Comparison of ENCODE assay signal across 8 cellular contexts in the genomic region with DNA sequence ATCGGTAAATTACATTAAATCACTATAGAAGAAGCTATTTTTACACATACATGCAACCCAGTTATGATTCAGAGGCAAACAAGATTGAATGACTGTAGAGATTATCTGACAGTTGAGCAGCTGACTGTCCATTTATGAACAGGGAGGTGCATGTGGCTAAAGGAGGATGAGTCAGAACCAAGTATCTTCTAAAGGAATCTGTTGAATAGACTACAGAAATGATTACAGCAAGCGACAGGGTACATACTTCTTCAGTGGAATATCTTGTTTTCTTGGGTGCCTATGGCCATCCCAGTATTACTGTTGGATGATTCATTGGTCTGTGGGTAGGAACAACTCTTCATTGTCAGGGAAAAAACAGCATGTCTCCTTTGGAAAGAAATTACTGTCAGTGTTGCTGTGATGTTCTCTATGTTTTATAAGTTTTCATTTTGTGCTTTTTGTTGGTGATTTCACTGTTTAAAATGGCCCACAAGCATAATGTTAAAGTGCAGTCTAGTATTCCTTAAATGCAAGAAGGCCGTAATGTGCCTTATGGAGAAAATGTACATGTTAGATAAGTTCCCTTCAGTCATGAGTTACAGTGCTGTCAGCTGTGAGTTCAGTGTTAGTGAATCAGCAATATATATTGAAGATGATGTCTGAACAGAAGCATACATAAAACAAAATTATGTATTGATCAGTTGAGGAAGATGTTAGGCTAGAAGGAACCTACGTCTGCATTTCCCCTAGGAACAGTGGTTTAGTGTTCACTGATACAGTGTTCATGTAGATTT. TPM values are rescaled to one million over a fixed set of nuclear protein-coding genes. Genes with fewer than 3 reads are reported as not detected.
DNase-seq lines count a peak whose midpoint lies in the region; ATAC-seq, FAIRE-seq and TF ChIP-seq lines count a peak whose summit lies in the region.

No MANE protein-coding gene starts in this region.

- POLR2A ChIA-PET in K562 (lab: Yijun Ruan, JAX): interaction anchor here (0.6 to 5.0 kb wide), 4 partner anchors 9 to 42 kb away, joined by 3 to 28 read pairs (median 3); no protein-coding TSS in a partner anchor

- peak; percentile 56 for ATAC-seq in K562

- peak overlapping the region; percentile 58; the same call in 2 of the 3 replicates for H3K27ac ChIP-seq in K562 (ENCODE audit: extremely low read depth, low read depth, low read length)
- peak overlapping the region; percentile 13 for H3K27ac ChIP-seq in parathyroid adenoma
- no peak overlapping the region for H3K27ac ChIP-seq in kidney (ENCODE audit: low read depth in 2 of 2, low read length in 2 of 2)

- CTCF ChIA-PET in K562 (lab: Yijun Ruan, JAX; ENCODE audit: low intra/inter-chr PET ratio): no interaction called here

- H3K9ac ChIP-seq in K562 (ENCODE audit: insufficient read depth in 1 of 2, low read depth in 2 of 2, low read length in 2 of 2) (no peak overlapping the region), parathyroid adenoma (no peak overlapping the region), kidney (ENCODE audit: low read length in 2 of 2) (no peak overlapping the region)

- H3K4me3 ChIP-seq in K562 (no peak overlapping the region), parathyroid adenoma (ENCODE audit: low read depth, low read length) (no peak overlapping the region), kidney (ENCODE audit: low read length in 2 of 2) (no peak overlapping the region)

- no peak overlapping the region for H2AFZ ChIP-seq in K562 (ENCODE audit: low read depth, low read length)
- H2AFZ ChIP-seq in parathyroid adenoma: no peak overlapping the region

- peaks cover 19% of the 10 kb centered on the region for H3K36me3 ChIP-seq in K562 (ENCODE audit: control insufficient read depth, insufficient read depth, low read length)
- H3K36me3 ChIP-seq in parathyroid adenoma (ENCODE audit: control insufficient read depth, insufficient read depth, low read length): no peaks in the 10 kb centered on the region
- H3K36me3 ChIP-seq in kidney (ENCODE audit: control insufficient read depth in 1 of 2, insufficient read depth in 2 of 2, low read length in 2 of 2): no peaks in the 10 kb centered on the region

- TF ChIP-seq CTCF in GM13976 (IDR thresholded peaks at IDR 0.05; ENCODE audit: borderline replicate concordance, control extremely low read depth, extremely low read depth, insufficient read depth, missing control alignments) (no peak), K562 (IDR thresholded peaks at IDR 0.05 in 2 of 3, conservative IDR thresholded peaks at IDR 0.05 in 1 of 3; ENCODE audit: insufficient read depth in 2 of 3, low read depth in 1 of 3, low read length in 3 of 3) (no peak), parathyroid adenoma (IDR thresholded peaks at IDR 0.05) (no peak), kidney (IDR thresholded peaks at IDR 0.05; ENCODE audit: borderline replicate concordance, extremely low read depth, insufficient read depth) (no peak)

- in situ Hi-C loops in GM13976 (cut with MboI; ENCODE audit: low sequenced_read_pairs, unreplicated experiment) (no loop called here), K562 (cut with MboI) (no loop called here)

- no peak for TF ChIP-seq EP300 in K562 (IDR thresholded peaks at IDR 0.05; ENCODE audit: low read length)

- no peak for TF ChIP-seq POLR2A in K562 (conservative IDR thresholded peaks at IDR 0.05)

- TSS peak; percentile 7 for BruUV-seq in K562 (replicated peaks; lab: Mats Ljungman, UMichigan)

- peaks cover 4% of the 10 kb centered on the region for H4K20me1 ChIP-seq in K562 (replicated peaks; ENCODE audit: control insufficient read depth, insufficient read depth, low read length)

- H3K9me1 ChIP-seq in K562 (ENCODE audit: control insufficient read depth, insufficient read depth, low read length): no peaks in the 10 kb centered on the region

- DNase-seq in GM13976 (ENCODE audit: low spot score) (peak; percentile 54), HTR-8/SVneo (ENCODE audit: insufficient read length, low spot score) (peak; percentile 90), K562 (ENCODE audit: extremely low read depth in 1 of 4, low spot score in 3 of 4) (peak in 3 of 4 experiments; percentile 17 to 57 (median 39)), iPS-NIHi11 (ENCODE audit: low spot score) (no peak), hippocampal formation (lab: John Stamatoyannopoulos, UW) (no peak), kidney (no peak), NCI-H2107 (lab: John Stamatoyannopoulos, UW) (no peak)

- intact Hi-C loops in K562 (cut with micrococcal nuclease) (no loop called here), kidney (cut with DNase I) (no loop called here)

- peaks cover 13% of the 10 kb centered on the region in 2 experiments for H3K4me1 ChIP-seq in K562 (replicated peaks in 1 of 2; ENCODE audit: control insufficient read depth in 2 of 2, insufficient read depth in 2 of 2, low read length in 2 of 2)
- H3K4me1 ChIP-seq in parathyroid adenoma: peaks cover 25% of the 10 kb centered on the region
- H3K4me1 ChIP-seq in kidney (ENCODE audit: control insufficient read depth in 1 of 2, insufficient read depth in 1 of 2, low read depth in 1 of 2, low read length in 2 of 2): no peaks in the 10 kb centered on the region

- no peaks in the 10 kb centered on the region for H3K27me3 ChIP-seq in K562 (ENCODE audit: control insufficient read depth in 2 of 2, insufficient read depth in 2 of 2, low read length in 2 of 2)
- H3K27me3 ChIP-seq in parathyroid adenoma (ENCODE audit: control insufficient read depth, insufficient read depth, low read length): no peaks in the 10 kb centered on the region

- no peaks in the 10 kb centered on the region for H3K9me3 ChIP-seq in K562 (replicated peaks; ENCODE audit: control insufficient read depth, insufficient read depth, low read depth, low read length)
- no peaks in the 10 kb centered on the region for H3K9me3 ChIP-seq in parathyroid adenoma (ENCODE audit: control insufficient read depth, low read length)
- H3K9me3 ChIP-seq in kidney (ENCODE audit: control insufficient read depth in 1 of 2, low read length in 2 of 2): no peaks in the 10 kb centered on the region

- FAIRE-seq in HTR-8/SVneo (lab: Jason Lieb, UNC): peak; percentile 98
- FAIRE-seq in K562 (lab: Jason Lieb, UNC): peak; percentile 37
- FAIRE-seq in kidney (lab: Jason Lieb, UNC): no peak

- WGBS in K562 (ENCODE audit: insufficient coverage, low coverage, missing lambda C conversion rate): 34% methylated on average over 4 of the region's 4 CpGs

- H3K4me2 ChIP-seq in K562 (ENCODE audit: insufficient read depth, low read length) (peak overlapping the region; percentile 16; the same call in 1 of the 2 replicates), parathyroid adenoma (ENCODE audit: low read length) (no peak overlapping the region)

- TF ChIP-seq RAD21 in K562 (CRISPR knock-in tag; conservative IDR thresholded peaks at IDR 0.05 in 1 of 2, IDR thresholded peaks at IDR 0.05 in 1 of 2): no peak

- H3K79me2 ChIP-seq in K562 (ENCODE audit: control insufficient read depth, insufficient read depth, low read length) (peaks cover 42% of the 10 kb centered on the region), parathyroid adenoma (peaks cover 45% of the 10 kb centered on the region)

TF ChIP-seq in K562, 482 proteins besides CTCF, POLR2A, EP300 and RAD21 (continues in another document):
- peak; percentile 92 for TF ChIP-seq JUND (IDR thresholded peaks at IDR 0.05; ENCODE audit: borderline replicate concordance, low read depth, low read length)
- TF ChIP-seq JUND (tag; IDR thresholded peaks at IDR 0.05; ENCODE audit: borderline replicate concordance, low read depth, low read length): peak; percentile 91
- TF ChIP-seq CBX8 (IDR thresholded peaks at IDR 0.05; ENCODE audit: borderline replicate concordance, extremely low read depth, low read depth, low read length, poor library complexity, severe bottlenecking): no peak

RNA-seq across cellular contexts. Expression of a gene that starts 27.0 kb away (rescaled TPM):
- 33.0 and 62.9 TPM in 2 replicates for total RNA-seq in K562 (2011; cell fraction: chromatin; rRNA removed; ENCODE audit: low replicate concordance)
- 18.7 and 27.0 TPM in 2 replicates for total RNA-seq in K562 (2011; cell fraction: nucleolus; rRNA removed)
- total RNA-seq in K562 (2011; cell fraction: nucleoplasm; rRNA removed): 39.3 and 60.0 TPM in 2 replicates
- total RNA-seq in K562 (2014; rRNA removed) (96.0 and 112 TPM in 2 replicates), K562 (2014; rRNA removed; fragmentation: Illumina TruSeq; extraction: Trizol) (66.5 and 77.2 TPM in 2 replicates), K562 (2015; rRNA removed; fragmentation: Illumina TruSeq; extraction: Trizol) (82.4 and 82.7 TPM in 2 replicates), K562 (2021) (78.4 and 79.1 TPM in 2 replicates), kidney (57.3 TPM)
- polyA plus RNA-seq in K562 (2011; rRNA removed) (39.5 and 51.6 TPM in 2 replicates), K562 (2014; fragmentation: Illumina TruSeq; extraction: Trizol) (63.9 and 69.6 TPM in 2 replicates), K562 (2014; fragmentation: Nextera tagmentation; extraction: Ambion mirVana) (10 to 100 TPM; 22.0 to 40.7 TPM), K562 (2014; rRNA removed) (43.2 and 63.6 TPM in 2 replicates), kidney (ENCODE audit: insufficient read depth, low read depth, low replicate concordance) (9.7 TPM)
- polyA plus RNA-seq in K562 (2011; cell fraction: cytosol; rRNA removed): 13.4 and 25.1 TPM in 2 replicates
- 11.6 and 16.0 TPM in 2 replicates for polyA plus RNA-seq in K562 (2011; cell fraction: nucleus; rRNA removed)
- 45.5 and 88.1 TPM in 2 replicates for polyA plus RNA-seq in K562 (2012)
- polyA minus RNA-seq in K562 (2011; rRNA and poly(A)+ RNA removed): 128 and 129 TPM in 2 replicates
- polyA minus RNA-seq in K562 (2011; cell fraction: cytosol; rRNA and poly(A)+ RNA removed): 49.1 and 63.1 TPM in 2 replicates
- polyA minus RNA-seq in K562 (2011; cell fraction: nucleus; rRNA and poly(A)+ RNA removed): 13.6 and 20.1 TPM in 2 replicates

RNA-seq across cellular contexts. Expression of a gene that starts 53.8 kb away (rescaled TPM):
- total RNA-seq in K562 (2011; cell fraction: chromatin; rRNA removed; ENCODE audit: low replicate concordance): 97.0 and 121 TPM in 2 replicates
- total RNA-seq in K562 (2011; cell fraction: nucleolus; rRNA removed): 54.0 and 57.9 TPM in 2 replicates
- total RNA-seq in K562 (2011; cell fraction: nucleoplasm; rRNA removed): 82.9 and 126 TPM in 2 replicates
- total RNA-seq in K562 (2014; rRNA removed) (13.8 and 19.7 TPM in 2 replicates), K562 (2014; rRNA removed; fragmentation: Illumina TruSeq; extraction: Trizol) (12.9 and 13.5 TPM in 2 replicates), K562 (2015; rRNA removed; fragmentation: Illumina TruSeq; extraction: Trizol) (13.1 and 15.7 TPM in 2 replicates), K562 (2021) (13.8 and 14.1 TPM in 2 replicates), kidney (16.9 TPM)
- polyA plus RNA-seq in K562 (2011; rRNA removed) (25.4 and 30.6 TPM in 2 replicates), K562 (2014; fragmentation: Illumina TruSeq; extraction: Trizol) (14.9 and 19.6 TPM in 2 replicates), K562 (2014; fragmentation: Nextera tagmentation; extraction: Ambion mirVana) (1 to 10 TPM; 5.1 to 7.6 TPM), K562 (2014; rRNA removed) (11.3 and 15.0 TPM in 2 replicates), kidney (ENCODE audit: insufficient read depth, low read depth, low replicate concordance) (14.3 TPM)
- polyA plus RNA-seq in K562 (2011; cell fraction: cytosol; rRNA removed): 17.8 and 22.0 TPM in 2 replicates
- 54.6 and 63.5 TPM in 2 replicates for polyA plus RNA-seq in K562 (2011; cell fraction: nucleus; rRNA removed)
- polyA plus RNA-seq in K562 (2012): 10.0 and 12.1 TPM in 2 replicates
- 33.5 and 33.7 TPM in 2 replicates for polyA minus RNA-seq in K562 (2011; rRNA and poly(A)+ RNA removed)
- polyA minus RNA-seq in K562 (2011; cell fraction: cytosol; rRNA and poly(A)+ RNA removed): 16.2 and 19.0 TPM in 2 replicates
- 21.9 and 37.4 TPM in 2 replicates for polyA minus RNA-seq in K562 (2011; cell fraction: nucleus; rRNA and poly(A)+ RNA removed)

Comparison
In these comparisons a context has a peak if more than half of its experiments do, and no peak if none do; other contexts are left out.
1. DNase-seq: peak in GM13976 (single experiment), HTR-8/SVneo (single experiment) and K562 (3 of 4); none in iPS-NIHi11 (single experiment), hippocampal formation (0 of 2), kidney (single experiment) and NCI-H2107 (single experiment).
2. H3K27ac ChIP-seq: peak in K562 (single experiment) and parathyroid adenoma (single experiment); none in kidney (0 of 2).